ENCODE assay signal across 13 cellular contexts in the genomic region with DNA sequence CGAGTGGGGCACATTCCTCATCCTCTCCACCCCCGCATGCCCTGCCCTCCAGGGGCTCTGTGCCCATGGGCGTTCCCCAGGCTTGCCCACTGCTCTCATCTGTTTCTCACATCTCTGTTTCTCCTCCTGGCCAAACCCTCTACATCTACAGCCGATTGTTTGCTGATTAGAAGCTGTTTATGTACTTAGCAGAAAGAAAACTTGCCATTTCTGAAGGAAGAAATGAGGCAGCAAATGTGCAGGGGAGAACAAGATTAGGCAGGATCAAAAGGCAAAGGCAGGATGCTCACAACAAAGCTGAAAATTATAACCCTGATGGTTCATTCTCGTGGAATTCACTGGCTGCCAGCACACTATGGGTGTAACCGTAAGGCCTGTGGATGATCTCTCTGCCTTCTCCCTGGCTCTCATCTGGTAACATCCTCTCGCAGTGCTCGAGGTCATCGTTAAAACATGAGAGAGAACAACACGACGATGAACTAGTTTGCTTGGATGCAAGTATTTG.
A peak's percentile ranks its signal among the peaks of the same experiment; 100 is the strongest.
DNase-seq lines count a peak whose midpoint lies in the region; ATAC-seq, FAIRE-seq and TF ChIP-seq lines count a peak whose summit lies in the region.
"Had no signal": no experiment of that assay in that cellular context is flagged by ENCODE, and none has a peak within 500 bp of the region (broad histone marks: within the 10 kb centered on the region; RNA-seq: fewer than 3 reads in every experiment).

No MANE protein-coding gene starts in this region.

- no peak overlapping the region for H3K27ac Mint-ChIP-seq in CD14-positive monocyte
- H3K27ac Mint-ChIP-seq: endodermal cell had no signal

- peaks cover 14% of the 10 kb centered on the region for H3K4me1 Mint-ChIP-seq in CD14-positive monocyte

- DNase-seq in AG08396 (ENCODE audit: low spot score) (peak; percentile 75), HTR-8/SVneo (ENCODE audit: insufficient read length, low spot score) (peak; percentile 40), astrocyte of the hippocampus (ENCODE audit: low read depth, low spot score) (peak; percentile 67), left lung (no peak), tibial nerve (ENCODE audit: low spot score in 2 of 2) (no peak), GOT3 (lab: John Stamatoyannopoulos, UW) (no peak), CD14-positive monocyte (ENCODE audit: low spot score) (no peak)
- DNase-seq: endodermal cell; naive thymus-derived CD8-positive, alpha-beta T cell; NCI-H1092; NCI-H748 treated with DMSO at 0.1 percent for 48 hours; stimulated activated naive CD4-positive, alpha-beta T cell had no signal

- H3K9me3 Mint-ChIP-seq in CD14-positive monocyte: no peaks in the 10 kb centered on the region
- H3K9me3 Mint-ChIP-seq: endodermal cell; naive thymus-derived CD8-positive, alpha-beta T cell had no signal

- no peak for TF ChIP-seq CTCF in left lung (IDR thresholded peaks at IDR 0.05)
- TF ChIP-seq CTCF in tibial nerve (IDR thresholded peaks at IDR 0.05): no peak
- TF ChIP-seq CTCF in CD14-positive monocyte (IDR thresholded peaks at IDR 0.05): no peak

- H3K9me3 ChIP-seq in left lung (no peaks in the 10 kb centered on the region), tibial nerve (no peaks in the 10 kb centered on the region)

- ATAC-seq in left lung: peak; percentile 32
- ATAC-seq in HG03039 (IDR thresholded peaks at IDR 0.05; ENCODE audit: unreplicated experiment): no peak
- ATAC-seq: naive thymus-derived CD8-positive, alpha-beta T cell had no signal

- 57 to 59% methylated on average over 11 of the region's 11 CpGs for WGBS in tibial nerve, 2 donors

- no peak overlapping the region for H3K4me3 Mint-ChIP-seq in CD14-positive monocyte
- H3K4me3 Mint-ChIP-seq: endodermal cell; naive thymus-derived CD8-positive, alpha-beta T cell had no signal

- no peak for FAIRE-seq in HTR-8/SVneo (lab: Jason Lieb, UNC)

- no peak for TF ChIP-seq EP300 in tibial nerve (IDR thresholded peaks at IDR 0.05)

- no peak overlapping the region for H3K4me3 ChIP-seq in left lung
- no peak overlapping the region for H3K4me3 ChIP-seq in tibial nerve

- H3K27me3 ChIP-seq in left lung (no peaks in the 10 kb centered on the region), tibial nerve (no peaks in the 10 kb centered on the region)

- no peaks in the 10 kb centered on the region for H3K36me3 Mint-ChIP-seq in CD14-positive monocyte
- H3K36me3 Mint-ChIP-seq: naive thymus-derived CD8-positive, alpha-beta T cell had no signal

- H3K27ac ChIP-seq in left lung: no peak overlapping the region
- H3K27ac ChIP-seq in tibial nerve: peak overlapping the region in 1 of 4 donors; percentile 61

- H3K4me1 ChIP-seq in left lung: peaks cover 0 to 3% of the 10 kb centered on the region in 2 donors
- peaks cover 0 to 11% (median 0%) of the 10 kb centered on the region in 4 donors for H3K4me1 ChIP-seq in tibial nerve

- peaks cover 0 to 5% (median 0%) of the 10 kb centered on the region in 3 donors for H3K27me3 Mint-ChIP-seq in CD14-positive monocyte (ENCODE audit: low read depth in 3 of 3)

- no peak for TF ChIP-seq POLR2A in tibial nerve (IDR thresholded peaks at IDR 0.05)

- intact Hi-C loops in left lung (cut with DNase I) (no loop called here), CD14-positive monocyte (cut with micrococcal nuclease) (no loop called here)

- no peaks in the 10 kb centered on the region for H3K36me3 ChIP-seq in left lung
- H3K36me3 ChIP-seq in tibial nerve: no peaks in the 10 kb centered on the region

Comparison
In these comparisons a context has a peak if more than half of its experiments do, and no peak if none do; other contexts are left out.
1. DNase-seq: peak in AG08396 (single experiment), HTR-8/SVneo (single experiment) and astrocyte of the hippocampus (single experiment); none in left lung (0 of 2), tibial nerve (0 of 2), GOT3 (single experiment) and CD14-positive monocyte (single experiment).